Comparison of ENCODE assay signal across 8 cellular contexts in genomic region chr14:21025374-21026151, GRCh38. TPM values are rescaled to one million over a fixed set of nuclear protein-coding genes. Genes with fewer than 3 reads are reported as not detected.
DNase-seq lines count a peak whose midpoint lies in the region; ATAC-seq lines count a peak whose summit lies in the region.

No MANE protein-coding gene starts in this region.

- peaks cover 16% of the 10 kb centered on the region for H3K4me1 Mint-ChIP-seq in stimulated activated memory B cell treated with anti-CD40 and anti-IgM and Interleukin-4, amounts not matched to agents 10 μg/mL and 1 μg/mL and 100 μg/mL, for 72 hours

- no peaks in the 10 kb centered on the region for H3K9me3 Mint-ChIP-seq in stimulated activated memory B cell treated with anti-CD40 and anti-IgM and Interleukin-4, amounts not matched to agents 10 μg/mL and 1 μg/mL and 100 μg/mL, for 72 hours

- peak overlapping the region; percentile 81 for H3K4me3 Mint-ChIP-seq in stimulated activated memory B cell treated with anti-CD40 and anti-IgM and Interleukin-4, amounts not matched to agents 10 μg/mL and 1 μg/mL and 100 μg/mL, for 72 hours

- H3K27ac Mint-ChIP-seq in stimulated activated memory B cell treated with anti-CD40 and anti-IgM and Interleukin-4, amounts not matched to agents 10 μg/mL and 1 μg/mL and 100 μg/mL, for 72 hours: peak overlapping the region; percentile 65

- no peaks in the 10 kb centered on the region for H3K36me3 Mint-ChIP-seq in stimulated activated memory B cell treated with anti-CD40 and anti-IgM and Interleukin-4, amounts not matched to agents 10 μg/mL and 1 μg/mL and 100 μg/mL, for 72 hours

- H3K27me3 Mint-ChIP-seq in stimulated activated memory B cell treated with anti-CD40 and anti-IgM and Interleukin-4, amounts not matched to agents 10 μg/mL and 1 μg/mL and 100 μg/mL, for 72 hours: peaks cover 11% of the 10 kb centered on the region

- peak; percentile 41 for ATAC-seq in left lobe of liver
- no peak for ATAC-seq in stimulated activated memory B cell treated with anti-CD40 and anti-IgM and Interleukin-4, amounts not matched to agents 10 μg/mL and 1 μg/mL and 100 μg/mL, for 72 hours
- no peak for ATAC-seq in GM21423 (IDR thresholded peaks at IDR 0.05; ENCODE audit: unreplicated experiment)

- peak; percentile 23 for DNase-seq in activated CD4-positive, alpha-beta T cell treated with anti-CD3 and anti-CD28 coated beads for 48 hours
- DNase-seq in activated CD4-positive, alpha-beta T cell treated with anti-CD3 and anti-CD28 coated beads for 1 hour: no peak
- DNase-seq in cerebellar cortex (ENCODE audit: low spot score) (peak; percentile 14), left lobe of liver (ENCODE audit: low spot score) (peak; percentile 72), NCI-H1092 (lab: John Stamatoyannopoulos, UW) (no peak)
- no peak for DNase-seq in activated CD4-positive, CD25-positive, alpha-beta regulatory T cell (lab: John Stamatoyannopoulos, UW)

RNA-seq across cellular contexts. Expression of gene NDRG2, which starts 0.7 kb away (rescaled TPM):
- 165 TPM for total RNA-seq in left lobe of liver

RNA-seq across cellular contexts. Expression of gene TPPP2, which starts 4.5 kb away (rescaled TPM):
- total RNA-seq in left lobe of liver: 4.6 TPM

RNA-seq across cellular contexts. Expression of gene RNASE13, which starts 9.0 kb away (rescaled TPM):
- 0.10 TPM for total RNA-seq in left lobe of liver

RNA-seq across cellular contexts. Expression of gene RNASE7, which starts 16.6 kb away (rescaled TPM):
- 0.13 TPM for total RNA-seq in left lobe of liver

RNA-seq across cellular contexts. Expression of gene SLC39A2, which starts 26.5 kb away (rescaled TPM):
- not detected for total RNA-seq in left lobe of liver

Comparison
In these comparisons a context has a peak if more than half of its experiments do, and no peak if none do; other contexts are left out.
1. DNase-seq: peak in activated CD4-positive, alpha-beta T cell treated with anti-CD3 and anti-CD28 coated beads for 48 hours (single experiment), cerebellar cortex (single experiment) and left lobe of liver (single experiment); none in activated CD4-positive, alpha-beta T cell treated with anti-CD3 and anti-CD28 coated beads for 1 hour (single experiment), activated CD4-positive, CD25-positive, alpha-beta regulatory T cell (0 of 4) and NCI-H1092 (single experiment).